Comparison of ENCODE assay signal across 24 cellular contexts in the genomic region with DNA sequence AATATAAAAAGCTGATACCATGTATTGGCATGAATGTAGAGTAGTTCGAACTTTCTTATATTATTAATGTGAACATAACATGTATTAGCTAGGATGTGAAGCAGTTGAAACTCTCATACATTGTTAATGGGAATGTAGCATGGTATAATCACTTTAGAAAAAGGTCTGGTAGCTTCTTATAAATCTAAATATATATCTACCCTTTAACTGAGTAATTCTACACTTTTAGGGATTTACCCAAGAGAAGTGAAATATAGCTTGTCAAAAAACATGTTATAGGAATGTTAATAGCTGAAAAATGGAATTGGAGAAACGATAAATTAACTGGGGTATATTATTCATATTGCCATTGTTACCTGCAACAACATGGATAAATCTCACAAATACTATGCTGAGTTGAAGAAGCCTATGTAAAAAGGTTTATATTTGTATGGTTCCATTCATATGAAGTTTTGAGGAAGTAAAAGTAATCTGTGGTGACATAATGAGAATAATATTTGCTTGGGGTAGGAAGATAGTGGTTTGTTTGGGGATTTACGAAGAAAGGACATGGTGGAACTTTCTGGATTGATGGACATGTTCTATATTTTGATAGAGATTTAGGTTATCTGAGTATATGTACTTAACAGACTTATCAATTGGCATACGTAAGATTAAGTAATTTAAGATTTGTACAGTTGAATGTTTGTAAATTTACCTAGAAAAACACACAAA.
"Had no signal": no experiment of that assay in that cellular context is flagged by ENCODE, and none has a peak within 500 bp of the region (broad histone marks: within the 10 kb centered on the region; RNA-seq: fewer than 3 reads in every experiment).

No MANE protein-coding gene starts in this region.

- H3K9me3 Mint-ChIP-seq: activated naive CD4-positive, alpha-beta T cell treated with anti-CD3 and anti-CD28 coated beads, Interleukin-2, amount 50 U/mL, for 72 hours; activated T-helper 1 cell treated with anti-CD3 and anti-CD28 coated beads, Interleukin-12 subunit alpha, Interleukin-12 subunit beta, Interleukin-2, Interleukin-4 antibody, amounts not matched to agents 30 ng/mL and 10 ng/mL and 1 ng/mL, durations not matched to agents 14 hours and 24 hours and 36 hours; mesothelial cell of epicardium; nephron; stimulated activated effector memory CD8-positive, alpha-beta T cell treated with anti-CD3 and anti-CD28 coated beads, Interleukin-12 subunit alpha, Interleukin-12 subunit beta, amount 100 ng/mL, for 72 hours had no signal

- H3K27ac Mint-ChIP-seq: activated naive CD4-positive, alpha-beta T cell treated with anti-CD3 and anti-CD28 coated beads, Interleukin-2, amount 50 U/mL, for 72 hours; activated T-helper 1 cell treated with anti-CD3 and anti-CD28 coated beads, Interleukin-12 subunit alpha, Interleukin-12 subunit beta, Interleukin-2, Interleukin-4 antibody, amounts not matched to agents 30 ng/mL and 10 ng/mL and 1 ng/mL, durations not matched to agents 14 hours and 24 hours and 36 hours; mesothelial cell of epicardium; nephron; stimulated activated effector memory CD8-positive, alpha-beta T cell treated with anti-CD3 and anti-CD28 coated beads, Interleukin-12 subunit alpha, Interleukin-12 subunit beta, amount 100 ng/mL, for 72 hours had no signal

- H3K4me3 Mint-ChIP-seq: activated T-helper 1 cell treated with anti-CD3 and anti-CD28 coated beads, Interleukin-12 subunit alpha, Interleukin-12 subunit beta, Interleukin-2, Interleukin-4 antibody, amounts not matched to agents 30 ng/mL and 10 ng/mL and 1 ng/mL, durations not matched to agents 14 hours and 24 hours and 36 hours; mesothelial cell of epicardium; nephron; stimulated activated effector memory CD8-positive, alpha-beta T cell treated with anti-CD3 and anti-CD28 coated beads, Interleukin-12 subunit alpha, Interleukin-12 subunit beta, amount 100 ng/mL, for 72 hours had no signal

- H3K4me3 ChIP-seq: adrenal gland, breast epithelium, esophagus muscularis mucosa, gastroesophageal sphincter, heart left ventricle, lung, right lobe of liver, thoracic aorta had no signal

- H3K79me2 ChIP-seq: parathyroid adenoma had no signal

- H3K9me3 ChIP-seq: adrenal gland, breast epithelium, esophagus muscularis mucosa, gastroesophageal sphincter, heart left ventricle, right lobe of liver, thoracic aorta had no signal

- H3K27me3 ChIP-seq: adrenal gland, breast epithelium, esophagus muscularis mucosa, gastroesophageal sphincter, heart left ventricle, right lobe of liver had no signal

- H3K36me3 ChIP-seq: adrenal gland, breast epithelium, esophagus muscularis mucosa, gastroesophageal sphincter, heart left ventricle, right lobe of liver, thoracic aorta had no signal

- H3K36me3 Mint-ChIP-seq: activated naive CD4-positive, alpha-beta T cell treated with anti-CD3 and anti-CD28 coated beads, Interleukin-2, amount 50 U/mL, for 72 hours; mesothelial cell of epicardium; stimulated activated effector memory CD8-positive, alpha-beta T cell treated with anti-CD3 and anti-CD28 coated beads, Interleukin-12 subunit alpha, Interleukin-12 subunit beta, amount 100 ng/mL, for 72 hours had no signal

- H3K27ac ChIP-seq: adrenal gland, breast epithelium, esophagus muscularis mucosa, gastroesophageal sphincter, heart left ventricle, parathyroid adenoma, right lobe of liver, thoracic aorta had no signal

- H3K9ac ChIP-seq: parathyroid adenoma had no signal

- H2AFZ ChIP-seq: parathyroid adenoma had no signal

- H3K4me1 ChIP-seq: adrenal gland, breast epithelium, parathyroid adenoma had no signal

- DNase-seq: activated CD4-positive, alpha-beta T cell treated with anti-CD3 and anti-CD28 coated beads, Interleukin-2, amount 50 U/mL, for 4 hours; activated CD4-positive, CD25-positive, alpha-beta regulatory T cell treated with anti-CD3 and anti-CD28 coated beads, Interleukin-2, amount 50 U/mL, for 72 hours; activated gamma-delta T cell treated with Interleukin-2 at 50 U/mL for 16 hours; adrenal gland; cerebellar nuclear complex; effector memory CD4-positive, alpha-beta T cell; heart left ventricle; kidney; right lobe of liver; small intestine; stimulated activated CD4-positive, alpha-beta T cell treated with anti-CD3 and anti-CD28 coated beads, Interleukin-15, amount 100 ng/mL, for 24 hours; stimulated activated CD4-positive, alpha-beta T cell treated with anti-CD3 and anti-CD28 coated beads, Interleukin-2, amount 100 ng/mL, for 48 hours had no signal

- ATAC-seq: activated naive CD4-positive, alpha-beta T cell treated with anti-CD3 and anti-CD28 coated beads, Interleukin-2, amount 50 U/mL, for 72 hours; gastroesophageal sphincter; heart left ventricle; left lobe of liver; right lobe of liver; stimulated activated effector memory CD8-positive, alpha-beta T cell treated with anti-CD3 and anti-CD28 coated beads, Interleukin-12 subunit alpha, Interleukin-12 subunit beta, amount 100 ng/mL, for 72 hours had no signal

- H3K4me1 Mint-ChIP-seq: stimulated activated effector memory CD8-positive, alpha-beta T cell treated with anti-CD3 and anti-CD28 coated beads, Interleukin-12 subunit alpha, Interleukin-12 subunit beta, amount 100 ng/mL, for 72 hours had no signal
